23 cellular contexts compared by ENCODE assay signal in the genomic region with DNA sequence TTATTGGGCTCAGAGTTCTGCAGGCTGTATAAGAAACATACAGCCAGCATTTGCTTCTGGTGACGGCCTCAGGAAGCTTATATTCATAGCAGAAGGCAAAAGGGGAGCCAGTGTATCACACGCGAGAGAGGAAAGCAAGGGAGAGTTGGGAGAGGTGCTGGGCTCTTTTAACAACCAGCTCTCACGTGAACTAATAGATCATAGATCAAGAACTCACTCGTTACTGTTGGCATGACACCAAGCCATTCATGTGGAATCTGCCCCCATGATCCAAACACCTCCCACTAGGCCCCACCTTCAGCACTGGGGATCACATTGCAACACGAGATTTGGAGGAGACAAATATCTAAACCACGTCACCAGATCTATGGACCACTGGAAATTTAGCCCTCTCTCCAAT.
"Had no signal": no experiment of that assay in that cellular context is flagged by ENCODE, and none has a peak within 500 bp of the region (broad histone marks: within the 10 kb centered on the region; RNA-seq: fewer than 3 reads in every experiment).

No MANE protein-coding gene starts in this region.

- H3K4me3 ChIP-seq: colonic mucosa, gastroesophageal sphincter, heart left ventricle, hepatocyte, left lung, lower lobe of right lung, mucosa of descending colon had no signal

- H3K27me3 ChIP-seq: colonic mucosa, foreskin keratinocyte, gastroesophageal sphincter, heart left ventricle, hepatocyte, left lung had no signal

- DNase-seq: colonic mucosa; cortex of kidney; effector CD8-positive, alpha-beta T cell; effector memory CD8-positive, alpha-beta T cell; erythroblast; foreskin keratinocyte; heart left ventricle; hypothalamus; immature natural killer cell; islet precursor cell; kidney; kidney glomerular epithelial cell; left colon; left lung; left ventricle myocardium superior; lower lobe of right lung; mesenchymal stem cell; mucosa of descending colon had no signal

- H3K36me3 ChIP-seq: colonic mucosa, gastroesophageal sphincter, heart left ventricle, left lung, lower lobe of right lung had no signal

- H3K9me3 ChIP-seq: colonic mucosa, gastroesophageal sphincter, left lung had no signal

- H3K27ac ChIP-seq: colonic mucosa, epithelial cell of prostate, foreskin keratinocyte, gastroesophageal sphincter, heart left ventricle, hepatocyte, left lung, lower lobe of right lung had no signal

- H3K4me1 ChIP-seq: colonic mucosa, foreskin keratinocyte, heart left ventricle had no signal

- FAIRE-seq: endometrium, frontal cortex, kidney had no signal
